1 cellular context compared by ENCODE assay signal in the genomic region with DNA sequence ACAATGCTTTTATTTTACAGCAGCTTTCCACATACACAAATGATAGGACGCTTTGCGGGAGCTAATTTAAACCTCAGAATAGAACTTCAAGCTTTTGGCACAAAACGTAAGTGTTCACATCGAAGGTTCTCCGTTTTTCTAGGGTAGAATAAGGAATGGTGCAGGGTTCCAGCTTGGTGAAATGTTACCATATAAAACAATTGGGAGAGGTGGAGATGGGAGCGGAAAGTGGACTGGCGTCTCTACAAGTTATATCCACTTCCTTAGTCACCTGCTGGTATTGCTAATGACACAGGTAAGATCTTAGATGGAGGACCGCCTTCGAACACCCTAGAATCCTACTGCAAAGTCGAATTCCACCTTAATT.
TF ChIP-seq lines count a peak whose summit lies in the region.

No MANE protein-coding gene starts in this region.

TF ChIP-seq in IMR-90, 13 proteins besides CTCF, POLR2A, EP300 and RAD21:
- TF ChIP-seq, protein P1, sequence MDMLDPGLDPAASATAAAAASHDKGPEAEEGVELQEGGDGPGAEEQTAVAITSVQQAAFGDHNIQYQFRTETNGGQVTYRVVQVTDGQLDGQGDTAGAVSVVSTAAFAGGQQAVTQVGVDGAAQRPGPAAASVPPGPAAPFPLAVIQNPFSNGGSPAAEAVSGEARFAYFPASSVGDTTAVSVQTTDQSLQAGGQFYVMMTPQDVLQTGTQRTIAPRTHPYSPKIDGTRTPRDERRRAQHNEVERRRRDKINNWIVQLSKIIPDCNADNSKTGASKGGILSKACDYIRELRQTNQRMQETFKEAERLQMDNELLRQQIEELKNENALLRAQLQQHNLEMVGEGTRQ (IDR thresholded peaks at IDR 0.05; ENCODE audit: low read depth, low read length) = no peak
- no peak for TF ChIP-seq MAFK (IDR thresholded peaks at IDR 0.05; ENCODE audit: low read depth, low read length)
- TF ChIP-seq CHD1 (IDR thresholded peaks at IDR 0.05; ENCODE audit: low read depth, low read length) = no peak
- TF ChIP-seq MAZ (IDR thresholded peaks at IDR 0.05; ENCODE audit: borderline replicate concordance, low read depth, low read length) = no peak
- no peak for TF ChIP-seq RFX5 (IDR thresholded peaks at IDR 0.05; ENCODE audit: low read depth, low read length)
- no peak for TF ChIP-seq BHLHE40 (IDR thresholded peaks at IDR 0.05; ENCODE audit: low read depth, low read length)
- TF ChIP-seq NFE2L2 (IDR thresholded peaks at IDR 0.05; ENCODE audit: low read depth, low read length) = no peak
- no peak for TF ChIP-seq MXI1 (IDR thresholded peaks at IDR 0.05; ENCODE audit: borderline replicate concordance, low read depth, low read length)
- TF ChIP-seq FOS (IDR thresholded peaks at IDR 0.05; ENCODE audit: low read depth, low read length) = no peak
- TF ChIP-seq, protein P2, sequence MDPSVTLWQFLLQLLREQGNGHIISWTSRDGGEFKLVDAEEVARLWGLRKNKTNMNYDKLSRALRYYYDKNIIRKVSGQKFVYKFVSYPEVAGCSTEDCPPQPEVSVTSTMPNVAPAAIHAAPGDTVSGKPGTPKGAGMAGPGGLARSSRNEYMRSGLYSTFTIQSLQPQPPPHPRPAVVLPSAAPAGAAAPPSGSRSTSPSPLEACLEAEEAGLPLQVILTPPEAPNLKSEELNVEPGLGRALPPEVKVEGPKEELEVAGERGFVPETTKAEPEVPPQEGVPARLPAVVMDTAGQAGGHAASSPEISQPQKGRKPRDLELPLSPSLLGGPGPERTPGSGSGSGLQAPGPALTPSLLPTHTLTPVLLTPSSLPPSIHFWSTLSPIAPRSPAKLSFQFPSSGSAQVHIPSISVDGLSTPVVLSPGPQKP (IDR thresholded peaks at IDR 0.05; ENCODE audit: borderline replicate concordance, low read depth, low read length) = no peak
- no peak for TF ChIP-seq RCOR1 (IDR thresholded peaks at IDR 0.05; ENCODE audit: insufficient replicate concordance, low read length)
- TF ChIP-seq SMC3 (IDR thresholded peaks at IDR 0.05; ENCODE audit: low read depth, low read length) = no peak
- no peak for TF ChIP-seq CEBPB (IDR thresholded peaks at IDR 0.05; ENCODE audit: low read depth, low read length)
